ENCODE assay signal across 1 cellular context in the genomic region with DNA sequence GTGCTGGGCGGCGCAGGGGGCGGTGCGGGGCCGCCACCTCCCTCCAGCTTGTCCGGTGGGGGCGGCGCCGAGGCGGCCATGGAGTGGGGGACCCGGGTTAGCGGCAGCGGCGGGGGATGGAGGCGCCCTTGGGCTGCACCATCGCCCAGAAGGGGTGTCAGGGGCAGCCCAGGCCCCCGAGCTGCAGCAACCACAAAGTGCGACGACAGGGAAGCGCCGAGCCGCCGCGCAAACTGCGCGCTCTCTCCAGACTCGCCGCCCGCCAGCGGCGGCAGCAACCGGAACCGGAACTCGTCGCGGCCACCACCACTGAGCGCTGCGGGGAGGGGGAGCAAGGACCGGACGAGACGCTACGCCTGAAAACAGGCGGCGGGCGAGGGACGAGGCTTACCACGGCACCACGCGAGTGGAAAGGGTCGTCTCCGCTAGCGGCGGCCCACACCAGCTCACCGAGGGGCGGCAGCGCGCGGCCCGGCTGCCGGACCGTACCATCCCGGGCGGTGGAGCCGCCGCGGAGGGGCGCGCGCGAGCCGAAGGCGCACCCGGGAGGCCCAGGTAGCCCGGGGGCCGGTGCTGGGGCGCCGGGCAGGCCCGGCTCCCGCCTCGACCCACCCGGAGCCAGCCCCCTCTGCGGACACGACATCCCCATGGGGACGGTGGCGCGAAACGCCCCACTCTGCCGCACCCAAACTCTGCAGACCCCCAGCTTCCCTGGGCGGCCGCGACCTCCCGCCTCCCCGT.
TF ChIP-seq lines count a peak whose summit lies in the region.

A gene with protein sequence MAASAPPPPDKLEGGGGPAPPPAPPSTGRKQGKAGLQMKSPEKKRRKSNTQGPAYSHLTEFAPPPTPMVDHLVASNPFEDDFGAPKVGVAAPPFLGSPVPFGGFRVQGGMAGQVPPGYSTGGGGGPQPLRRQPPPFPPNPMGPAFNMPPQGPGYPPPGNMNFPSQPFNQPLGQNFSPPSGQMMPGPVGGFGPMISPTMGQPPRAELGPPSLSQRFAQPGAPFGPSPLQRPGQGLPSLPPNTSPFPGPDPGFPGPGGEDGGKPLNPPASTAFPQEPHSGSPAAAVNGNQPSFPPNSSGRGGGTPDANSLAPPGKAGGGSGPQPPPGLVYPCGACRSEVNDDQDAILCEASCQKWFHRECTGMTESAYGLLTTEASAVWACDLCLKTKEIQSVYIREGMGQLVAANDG (minus strand): TSS at position 286 of the 741 bp plus-strand sequence. CDS start 206 bp downstream, at position 80.

TF ChIP-seq in IMR-90, 13 proteins besides CTCF, POLR2A, EP300 and RAD21 (continued from another document):
- TF ChIP-seq, protein P1, sequence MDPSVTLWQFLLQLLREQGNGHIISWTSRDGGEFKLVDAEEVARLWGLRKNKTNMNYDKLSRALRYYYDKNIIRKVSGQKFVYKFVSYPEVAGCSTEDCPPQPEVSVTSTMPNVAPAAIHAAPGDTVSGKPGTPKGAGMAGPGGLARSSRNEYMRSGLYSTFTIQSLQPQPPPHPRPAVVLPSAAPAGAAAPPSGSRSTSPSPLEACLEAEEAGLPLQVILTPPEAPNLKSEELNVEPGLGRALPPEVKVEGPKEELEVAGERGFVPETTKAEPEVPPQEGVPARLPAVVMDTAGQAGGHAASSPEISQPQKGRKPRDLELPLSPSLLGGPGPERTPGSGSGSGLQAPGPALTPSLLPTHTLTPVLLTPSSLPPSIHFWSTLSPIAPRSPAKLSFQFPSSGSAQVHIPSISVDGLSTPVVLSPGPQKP (IDR thresholded peaks at IDR 0.05; ENCODE audit: borderline replicate concordance, low read depth, low read length): 0 out of 2 replicates have a peak, but pooled peaks have one; percentile 9
- TF ChIP-seq CEBPB (IDR thresholded peaks at IDR 0.05; ENCODE audit: low read depth, low read length): no peak
- TF ChIP-seq FOS (IDR thresholded peaks at IDR 0.05; ENCODE audit: low read depth, low read length): no peak
- no peak for TF ChIP-seq MAFK (IDR thresholded peaks at IDR 0.05; ENCODE audit: low read depth, low read length)
- no peak; the same call in 1 of the 2 replicates for TF ChIP-seq CHD1 (IDR thresholded peaks at IDR 0.05; ENCODE audit: low read depth, low read length)
- no peak for TF ChIP-seq NFE2L2 (IDR thresholded peaks at IDR 0.05; ENCODE audit: low read depth, low read length)
- peak; percentile 50; the same call in 1 of the 2 replicates for TF ChIP-seq MAZ (IDR thresholded peaks at IDR 0.05; ENCODE audit: borderline replicate concordance, low read depth, low read length)
- no peak for TF ChIP-seq MXI1 (IDR thresholded peaks at IDR 0.05; ENCODE audit: borderline replicate concordance, low read depth, low read length)
- TF ChIP-seq BHLHE40 (IDR thresholded peaks at IDR 0.05; ENCODE audit: low read depth, low read length): peak; percentile 71
